ENCODE assay signal across 1 cellular context in the genomic region with DNA sequence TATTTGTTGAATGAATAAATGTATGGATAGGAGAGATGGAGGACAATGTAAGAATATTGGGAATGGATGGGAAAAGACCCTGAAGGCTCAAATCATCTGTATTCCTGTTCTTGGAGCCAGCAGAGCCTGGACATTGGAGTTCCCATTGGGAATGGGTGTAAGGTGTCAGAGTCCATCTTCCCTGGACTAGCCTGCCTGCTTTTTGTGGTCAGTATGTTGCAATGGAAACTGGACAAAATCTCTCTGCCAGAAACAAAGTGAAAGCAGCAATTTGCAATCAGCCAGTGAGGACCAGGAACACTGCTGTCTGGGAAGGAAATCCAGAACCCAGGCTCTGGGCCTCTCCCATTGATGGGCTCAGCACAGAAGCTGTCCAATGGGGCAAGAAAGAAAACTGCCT.
TF ChIP-seq lines count a peak whose summit lies in the region.

No MANE protein-coding gene starts in this region.

TF ChIP-seq in HepG2, 621 proteins besides CTCF, POLR2A, EP300 and RAD21 (continued from another document):
- TF ChIP-seq, protein P1, sequence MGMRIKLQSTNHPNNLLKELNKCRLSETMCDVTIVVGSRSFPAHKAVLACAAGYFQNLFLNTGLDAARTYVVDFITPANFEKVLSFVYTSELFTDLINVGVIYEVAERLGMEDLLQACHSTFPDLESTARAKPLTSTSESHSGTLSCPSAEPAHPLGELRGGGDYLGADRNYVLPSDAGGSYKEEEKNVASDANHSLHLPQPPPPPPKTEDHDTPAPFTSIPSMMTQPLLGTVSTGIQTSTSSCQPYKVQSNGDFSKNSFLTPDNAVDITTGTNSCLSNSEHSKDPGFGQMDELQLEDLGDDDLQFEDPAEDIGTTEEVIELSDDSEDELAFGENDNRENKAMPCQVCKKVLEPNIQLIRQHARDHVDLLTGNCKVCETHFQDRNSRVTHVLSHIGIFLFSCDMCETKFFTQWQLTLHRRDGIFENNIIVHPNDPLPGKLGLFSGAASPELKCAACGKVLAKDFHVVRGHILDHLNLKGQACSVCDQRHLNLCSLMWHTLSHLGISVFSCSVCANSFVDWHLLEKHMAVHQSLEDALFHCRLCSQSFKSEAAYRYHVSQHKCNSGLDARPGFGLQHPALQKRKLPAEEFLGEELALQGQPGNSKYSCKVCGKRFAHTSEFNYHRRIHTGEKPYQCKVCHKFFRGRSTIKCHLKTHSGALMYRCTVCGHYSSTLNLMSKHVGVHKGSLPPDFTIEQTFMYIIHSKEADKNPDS (CRISPR knock-in tag; IDR thresholded peaks at IDR 0.05), result no peak
- TF ChIP-seq ZNF383 (CRISPR knock-in tag; IDR thresholded peaks at IDR 0.05; ENCODE audit: borderline replicate concordance) (no peak), ZNF138 (CRISPR knock-in tag; IDR thresholded peaks at IDR 0.05; ENCODE audit: low read depth) (no peak), ZNF761 (CRISPR knock-in tag; conservative IDR thresholded peaks at IDR 0.05) (no peak), EEA1 (CRISPR knock-in tag; IDR thresholded peaks at IDR 0.05; ENCODE audit: borderline replicate concordance) (no peak), TCF7 (IDR thresholded peaks at IDR 0.05; ENCODE audit: low read depth) (no peak), XBP1 (CRISPR knock-in tag; IDR thresholded peaks at IDR 0.05) (no peak), MTF1 (CRISPR knock-in tag; IDR thresholded peaks at IDR 0.05) (no peak)
- TF ChIP-seq, protein P2, sequence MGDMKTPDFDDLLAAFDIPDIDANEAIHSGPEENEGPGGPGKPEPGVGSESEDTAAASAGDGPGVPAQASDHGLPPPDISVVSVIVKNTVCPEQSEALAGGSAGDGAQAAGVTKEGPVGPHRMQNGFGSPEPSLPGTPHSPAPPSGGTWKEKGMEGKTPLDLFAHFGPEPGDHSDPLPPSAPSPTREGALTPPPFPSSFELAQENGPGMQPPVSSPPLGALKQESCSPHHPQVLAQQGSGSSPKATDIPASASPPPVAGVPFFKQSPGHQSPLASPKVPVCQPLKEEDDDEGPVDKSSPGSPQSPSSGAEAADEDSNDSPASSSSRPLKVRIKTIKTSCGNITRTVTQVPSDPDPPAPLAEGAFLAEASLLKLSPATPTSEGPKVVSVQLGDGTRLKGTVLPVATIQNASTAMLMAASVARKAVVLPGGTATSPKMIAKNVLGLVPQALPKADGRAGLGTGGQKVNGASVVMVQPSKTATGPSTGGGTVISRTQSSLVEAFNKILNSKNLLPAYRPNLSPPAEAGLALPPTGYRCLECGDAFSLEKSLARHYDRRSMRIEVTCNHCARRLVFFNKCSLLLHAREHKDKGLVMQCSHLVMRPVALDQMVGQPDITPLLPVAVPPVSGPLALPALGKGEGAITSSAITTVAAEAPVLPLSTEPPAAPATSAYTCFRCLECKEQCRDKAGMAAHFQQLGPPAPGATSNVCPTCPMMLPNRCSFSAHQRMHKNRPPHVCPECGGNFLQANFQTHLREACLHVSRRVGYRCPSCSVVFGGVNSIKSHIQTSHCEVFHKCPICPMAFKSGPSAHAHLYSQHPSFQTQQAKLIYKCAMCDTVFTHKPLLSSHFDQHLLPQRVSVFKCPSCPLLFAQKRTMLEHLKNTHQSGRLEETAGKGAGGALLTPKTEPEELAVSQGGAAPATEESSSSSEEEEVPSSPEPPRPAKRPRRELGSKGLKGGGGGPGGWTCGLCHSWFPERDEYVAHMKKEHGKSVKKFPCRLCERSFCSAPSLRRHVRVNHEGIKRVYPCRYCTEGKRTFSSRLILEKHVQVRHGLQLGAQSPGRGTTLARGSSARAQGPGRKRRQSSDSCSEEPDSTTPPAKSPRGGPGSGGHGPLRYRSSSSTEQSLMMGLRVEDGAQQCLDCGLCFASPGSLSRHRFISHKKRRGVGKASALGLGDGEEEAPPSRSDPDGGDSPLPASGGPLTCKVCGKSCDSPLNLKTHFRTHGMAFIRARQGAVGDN (CRISPR knock-in tag; IDR thresholded peaks at IDR 0.05), result no peak
- TF ChIP-seq, protein P3, sequence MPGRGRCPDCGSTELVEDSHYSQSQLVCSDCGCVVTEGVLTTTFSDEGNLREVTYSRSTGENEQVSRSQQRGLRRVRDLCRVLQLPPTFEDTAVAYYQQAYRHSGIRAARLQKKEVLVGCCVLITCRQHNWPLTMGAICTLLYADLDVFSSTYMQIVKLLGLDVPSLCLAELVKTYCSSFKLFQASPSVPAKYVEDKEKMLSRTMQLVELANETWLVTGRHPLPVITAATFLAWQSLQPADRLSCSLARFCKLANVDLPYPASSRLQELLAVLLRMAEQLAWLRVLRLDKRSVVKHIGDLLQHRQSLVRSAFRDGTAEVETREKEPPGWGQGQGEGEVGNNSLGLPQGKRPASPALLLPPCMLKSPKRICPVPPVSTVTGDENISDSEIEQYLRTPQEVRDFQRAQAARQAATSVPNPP (CRISPR knock-in tag; IDR thresholded peaks at IDR 0.05), result no peak
